Comparison of ENCODE assay signal across 24 cellular contexts in the genomic region with DNA sequence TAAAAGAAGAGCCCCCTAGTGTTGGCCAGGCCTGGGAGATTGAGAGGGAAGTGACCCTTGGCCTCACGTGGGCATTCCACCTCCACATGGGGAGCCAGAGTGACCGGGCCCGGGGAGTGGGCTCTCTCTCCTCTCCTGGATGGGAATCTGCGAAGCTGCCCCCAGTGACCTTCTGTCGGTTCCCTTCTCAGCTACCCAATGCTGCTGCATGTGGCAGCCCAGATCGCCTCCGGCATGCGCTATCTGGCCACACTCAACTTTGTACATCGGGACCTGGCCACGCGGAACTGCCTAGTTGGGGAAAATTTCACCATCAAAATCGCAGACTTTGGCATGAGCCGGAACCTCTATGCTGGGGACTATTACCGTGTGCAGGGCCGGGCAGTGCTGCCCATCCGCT. TPM values are rescaled to one million over a fixed set of nuclear protein-coding genes. Genes with fewer than 3 reads are reported as not detected.
"Had no signal": no experiment of that assay in that cellular context is flagged by ENCODE, and none has a peak within 500 bp of the region (broad histone marks: within the 10 kb centered on the region; RNA-seq: fewer than 3 reads in every experiment).

No MANE protein-coding gene starts in this region.

- H2AFZ ChIP-seq: hepatocyte had no signal

- H3K4me3 ChIP-seq: esophagus squamous epithelium, gastroesophageal sphincter, hepatocyte, left ventricle myocardium inferior, lung, testis, tibial nerve had no signal

- H3K4me1 ChIP-seq: gastroesophageal sphincter, left ventricle myocardium inferior, testis, tibial nerve had no signal

- DNase-seq: effector memory CD8-positive, alpha-beta T cell; esophagus squamous epithelium; foreskin fibroblast; left cardiac atrium; left ventricle myocardium inferior; mesendoderm; naive B cell; stimulated activated CD4-positive, alpha-beta T cell treated with anti-CD3 and anti-CD28 coated beads, Interleukin-2, amount 100 ng/mL, for 24 hours; stimulated activated CD4-positive, alpha-beta T cell treated with anti-CD3 and anti-CD28 coated beads, Interleukin-4, amount 100 ng/mL, for 4 hours; stimulated activated naive B cell treated with anti-CD40 and anti-IgM and Interleukin-4, amounts not matched to agents 10 μg/mL and 1 μg/mL and 100 μg/mL, for 72 hours; stimulated activated naive CD8-positive, alpha-beta T cell treated with anti-CD3 and anti-CD28 coated beads, Interleukin-15, amount 100 ng/mL, for 72 hours; testis had no signal

- FAIRE-seq: colon, kidney had no signal

- ATAC-seq: effector memory CD8-positive, alpha-beta T cell; gastroesophageal sphincter; left cardiac atrium; sciatic nerve; stimulated activated naive B cell treated with anti-CD40 and anti-IgM and Interleukin-4, amounts not matched to agents 10 μg/mL and 1 μg/mL and 100 μg/mL, for 72 hours; stimulated activated naive CD8-positive, alpha-beta T cell treated with anti-CD3 and anti-CD28 coated beads, Interleukin-15, amount 100 ng/mL, for 72 hours had no signal

- H3K27ac ChIP-seq: esophagus squamous epithelium, gastroesophageal sphincter, hepatocyte, left ventricle myocardium inferior, testis, tibial nerve had no signal

- H3K27me3 ChIP-seq: esophagus squamous epithelium, gastroesophageal sphincter, hepatocyte, testis, tibial nerve had no signal

- H3K4me2 ChIP-seq: hepatocyte had no signal

- H3K9me3 ChIP-seq: esophagus squamous epithelium, gastroesophageal sphincter, left ventricle myocardium inferior, testis, tibial nerve had no signal

- H3K79me2 ChIP-seq: hepatocyte had no signal

RNA-seq across cellular contexts. Expression of gene SFTA2, which starts 34.1 kb away (rescaled TPM):
- total RNA-seq: gastroesophageal sphincter, hepatocyte, left cardiac atrium, left ventricle myocardium inferior, osteocyte, pulmonary artery endothelial cell, skeletal muscle tissue, subcutaneous adipose tissue, testis, tibial nerve had no signal

RNA-seq across cellular contexts. Expression of gene MUCL3, which starts 42.9 kb away (rescaled TPM):
- total RNA-seq: left cardiac atrium, left ventricle myocardium inferior, osteocyte, pulmonary artery endothelial cell, skeletal muscle tissue, subcutaneous adipose tissue, ureter had no signal
